Comparison of ENCODE assay signal across 9 cellular contexts in the genomic region with DNA sequence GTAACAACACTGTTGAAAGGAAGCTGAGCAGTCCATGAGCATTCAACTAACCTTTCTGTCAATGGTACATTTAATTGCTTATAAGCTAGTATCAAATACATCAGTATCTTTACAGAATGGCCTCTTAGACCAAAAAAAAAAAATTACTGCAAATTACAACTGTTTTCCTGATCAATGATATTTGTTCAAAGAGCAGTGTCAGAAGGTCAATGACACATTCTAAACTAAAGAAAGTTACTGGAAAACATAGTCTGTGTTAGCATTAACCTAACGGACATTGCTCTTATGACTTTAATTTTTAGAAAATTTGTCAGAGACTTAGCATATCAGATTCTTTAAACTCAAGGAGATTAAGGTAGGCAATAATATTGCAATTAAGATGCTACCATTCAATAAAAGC.
"Had no signal": no experiment of that assay in that cellular context is flagged by ENCODE, and none has a peak within 500 bp of the region (broad histone marks: within the 10 kb centered on the region; RNA-seq: fewer than 3 reads in every experiment).

No MANE protein-coding gene starts in this region.

- H3K27me3 Mint-ChIP-seq: IgD-negative memory B cell had no signal

- H3K36me3 ChIP-seq: HAP-1 had no signal

- H3K9ac ChIP-seq: GM23248 had no signal

- H3K27ac ChIP-seq: GM23248 had no signal

- ATAC-seq: HCT116 had no signal

- H3K4me3 ChIP-seq: GM23248, HAP-1 had no signal

- H3K9me3 ChIP-seq: HAP-1 had no signal

- DNase-seq: GM23248, GOT3, H7, HFFc6, KBM-7 had no signal

- H3K27ac Mint-ChIP-seq: HFFc6, IgD-negative memory B cell had no signal

- FAIRE-seq: HTR-8/SVneo had no signal

- H3K36me3 Mint-ChIP-seq: IgD-negative memory B cell had no signal

- H2AFZ ChIP-seq: GM23248 had no signal

- H3K4me1 Mint-ChIP-seq: IgD-negative memory B cell had no signal

- H3K4me3 Mint-ChIP-seq: HFFc6, IgD-negative memory B cell had no signal
